Comparison of ENCODE assay signal across 20 cellular contexts in the genomic region with DNA sequence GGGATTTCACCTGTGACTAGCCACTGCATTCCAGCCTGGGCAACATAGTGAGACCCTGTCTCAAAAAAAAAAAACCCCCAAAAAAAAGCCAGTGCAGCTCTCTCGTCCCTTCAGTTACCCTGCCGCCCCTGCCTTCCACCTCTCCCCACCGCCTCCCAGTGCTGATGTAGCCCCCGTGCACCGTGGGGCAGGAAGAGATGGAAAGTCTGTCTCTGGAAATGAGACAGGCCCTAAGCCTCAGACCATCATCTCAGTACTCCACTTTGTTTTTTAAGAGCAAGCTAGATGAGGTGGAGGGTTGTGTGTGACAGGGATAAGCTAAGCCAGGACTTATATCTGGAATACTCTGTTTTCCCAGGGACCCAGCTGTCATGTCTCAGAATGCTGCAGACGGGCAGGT. TPM values are rescaled to one million over a fixed set of nuclear protein-coding genes. Genes with fewer than 3 reads are reported as not detected.
DNase-seq lines count a peak whose midpoint lies in the region; ATAC-seq and TF ChIP-seq lines count a peak whose summit lies in the region.
"Had no signal": no experiment of that assay in that cellular context is flagged by ENCODE, and none has a peak within 500 bp of the region (broad histone marks: within the 10 kb centered on the region; RNA-seq: fewer than 3 reads in every experiment).

No MANE protein-coding gene starts in this region.

- no peaks in the 10 kb centered on the region for H3K9me3 ChIP-seq in hepatocyte (ENCODE audit: low read depth)
- H3K9me3 ChIP-seq: colonic mucosa, psoas muscle had no signal

- no peak overlapping the region for H3K4me2 ChIP-seq in hepatocyte

- DNase-seq in activated naive CD4-positive, alpha-beta T cell treated with anti-CD3 and anti-CD28 coated beads, Interleukin-2, amount 50 U/mL, for 72 hours (ENCODE audit: low spot score in 2 of 2) = peak in 1 of 2 donors; percentile 13
- DNase-seq in activated naive CD4-positive, alpha-beta T cell treated with Interleukin-2 at 50 U/mL for 16 hours = no peak
- no peak for DNase-seq in activated T-helper 1 cell treated with anti-CD3 and anti-CD28 coated beads, Interleukin-12 subunit alpha, Interleukin-12 subunit beta, Interleukin-2, Interleukin-4 antibody, amounts not matched to agents 30 ng/mL and 10 ng/mL and 1 ng/mL, durations not matched to agents 14 hours and 24 hours and 36 hours (ENCODE audit: low spot score)
- no peak for DNase-seq in hepatocyte (ENCODE audit: low spot score)
- DNase-seq in RKO (ENCODE audit: low spot score) = no peak
- DNase-seq in A172 (ENCODE audit: low spot score) = no peak
- DNase-seq: CD8-positive, alpha-beta memory T cell; colonic mucosa; foreskin melanocyte; H7; NCI-H1417; NCI-H524; OCI-M1; psoas muscle; stimulated activated CD4-positive, alpha-beta T cell treated with anti-CD3 and anti-CD28 coated beads, Interleukin-4, amount 100 ng/mL, for 1 hour; T-helper 17 cell had no signal

- no peaks in the 10 kb centered on the region for H3K27me3 ChIP-seq in hepatocyte
- H3K27me3 ChIP-seq: colonic mucosa had no signal

- H3K79me2 ChIP-seq in hepatocyte = peaks cover 57% of the 10 kb centered on the region

- peaks cover 3% of the 10 kb centered on the region for H4K20me1 ChIP-seq in hepatocyte (ENCODE audit: insufficient read depth, poor library complexity, severe bottlenecking)

- H3K9me3 Mint-ChIP-seq in activated naive CD4-positive, alpha-beta T cell treated with anti-CD3 and anti-CD28 coated beads, Interleukin-2, amount 50 U/mL, for 72 hours = no peaks in the 10 kb centered on the region
- H3K9me3 Mint-ChIP-seq in activated T-helper 1 cell treated with anti-CD3 and anti-CD28 coated beads, Interleukin-12 subunit alpha, Interleukin-12 subunit beta, Interleukin-2, Interleukin-4 antibody, amounts not matched to agents 30 ng/mL and 10 ng/mL and 1 ng/mL, durations not matched to agents 14 hours and 24 hours and 36 hours = no peaks in the 10 kb centered on the region
- H3K9me3 Mint-ChIP-seq: CD8-positive, alpha-beta memory T cell had no signal

- H3K36me3 ChIP-seq in hepatocyte (replicated peaks; ENCODE audit: insufficient read depth, low read depth) = no peaks in the 10 kb centered on the region
- H3K36me3 ChIP-seq: colonic mucosa had no signal

- WGBS in hepatocyte (ENCODE audit: low lambda C conversion rate, missing lambda C conversion rate) = 77% methylated on average over 6 of the region's 6 CpGs

- H3K27ac ChIP-seq in hepatocyte (peak overlapping the region; percentile 40), temporal lobe (ENCODE audit: low read depth, low read length) (peak overlapping the region; percentile 34)
- H3K27ac ChIP-seq: colonic mucosa, psoas muscle, skin epidermis, VCaP had no signal

- no peak overlapping the region for H3K4me3 Mint-ChIP-seq in activated T-helper 1 cell treated with anti-CD3 and anti-CD28 coated beads, Interleukin-12 subunit alpha, Interleukin-12 subunit beta, Interleukin-2, Interleukin-4 antibody, amounts not matched to agents 30 ng/mL and 10 ng/mL and 1 ng/mL, durations not matched to agents 14 hours and 24 hours and 36 hours
- H3K4me3 Mint-ChIP-seq: CD8-positive, alpha-beta memory T cell; neural crest cell; T-helper 17 cell had no signal

- no peak overlapping the region for H2AFZ ChIP-seq in hepatocyte

- no peak overlapping the region for H3K4me3 ChIP-seq in hepatocyte
- H3K4me3 ChIP-seq: colonic mucosa, psoas muscle, skin epidermis had no signal

- TF ChIP-seq CTCF in hepatocyte (IDR thresholded peaks at IDR 0.05; ENCODE audit: poor library complexity) = no peak

- no peaks in the 10 kb centered on the region for H3K36me3 Mint-ChIP-seq in activated naive CD4-positive, alpha-beta T cell treated with anti-CD3 and anti-CD28 coated beads, Interleukin-2, amount 50 U/mL, for 72 hours
- H3K36me3 Mint-ChIP-seq in activated T-helper 1 cell treated with anti-CD3 and anti-CD28 coated beads, Interleukin-12 subunit alpha, Interleukin-12 subunit beta, Interleukin-2, Interleukin-4 antibody, amounts not matched to agents 30 ng/mL and 10 ng/mL and 1 ng/mL, durations not matched to agents 14 hours and 24 hours and 36 hours (ENCODE audit: low read depth) = no peaks in the 10 kb centered on the region
- H3K36me3 Mint-ChIP-seq: CD8-positive, alpha-beta memory T cell had no signal

- H3K27ac Mint-ChIP-seq in activated naive CD4-positive, alpha-beta T cell treated with anti-CD3 and anti-CD28 coated beads, Interleukin-2, amount 50 U/mL, for 72 hours = peak overlapping the region; percentile 59 to 82
- H3K27ac Mint-ChIP-seq in activated T-helper 1 cell treated with anti-CD3 and anti-CD28 coated beads, Interleukin-12 subunit alpha, Interleukin-12 subunit beta, Interleukin-2, Interleukin-4 antibody, amounts not matched to agents 30 ng/mL and 10 ng/mL and 1 ng/mL, durations not matched to agents 14 hours and 24 hours and 36 hours = peak overlapping the region; percentile 18
- H3K27ac Mint-ChIP-seq: T-helper 17 cell had no signal

- H3K27me3 Mint-ChIP-seq in activated T-helper 1 cell treated with anti-CD3 and anti-CD28 coated beads, Interleukin-12 subunit alpha, Interleukin-12 subunit beta, Interleukin-2, Interleukin-4 antibody, amounts not matched to agents 30 ng/mL and 10 ng/mL and 1 ng/mL, durations not matched to agents 14 hours and 24 hours and 36 hours (ENCODE audit: insufficient read depth) = peaks cover 7% of the 10 kb centered on the region

- peaks cover 17% of the 10 kb centered on the region for H3K4me1 Mint-ChIP-seq in activated T-helper 1 cell treated with anti-CD3 and anti-CD28 coated beads, Interleukin-12 subunit alpha, Interleukin-12 subunit beta, Interleukin-2, Interleukin-4 antibody, amounts not matched to agents 30 ng/mL and 10 ng/mL and 1 ng/mL, durations not matched to agents 14 hours and 24 hours and 36 hours (ENCODE audit: low read depth)
- H3K4me1 Mint-ChIP-seq: CD8-positive, alpha-beta memory T cell; neural crest cell had no signal

- ATAC-seq in activated naive CD4-positive, alpha-beta T cell treated with anti-CD3 and anti-CD28 coated beads, Interleukin-2, amount 50 U/mL, for 72 hours = peak; percentile 54 to 64
- ATAC-seq: psoas muscle had no signal

- intact Hi-C loops in activated T-helper 1 cell treated with anti-CD3 and anti-CD28 coated beads, Interleukin-12 subunit alpha, Interleukin-12 subunit beta, Interleukin-2, Interleukin-4 antibody, amounts not matched to agents 30 ng/mL and 10 ng/mL and 1 ng/mL, durations not matched to agents 14 hours and 24 hours and 36 hours (cut with micrococcal nuclease) = no loop called here

- H3K9me2 ChIP-seq in hepatocyte (replicated peaks; ENCODE audit: insufficient read depth) = no peaks in the 10 kb centered on the region

- H3K4me1 ChIP-seq in hepatocyte (ENCODE audit: insufficient read depth) = peaks cover 13% of the 10 kb centered on the region
- H3K4me1 ChIP-seq: colonic mucosa, psoas muscle had no signal

RNA-seq across cellular contexts. Expression of a gene that starts 32.0 kb away (rescaled TPM):
- total RNA-seq in activated naive CD4-positive, alpha-beta T cell treated with anti-CD3 and anti-CD28 coated beads, Interleukin-2, amount 50 U/mL, for 72 hours = 1 to 10 TPM; 1.0 to 1.1 TPM
- 1.3 and 1.9 TPM in 2 replicates for total RNA-seq in activated T-helper 1 cell treated with anti-CD3 and anti-CD28 coated beads, Interleukin-12 subunit alpha, Interleukin-12 subunit beta, Interleukin-2, Interleukin-4 antibody, amounts not matched to agents 30 ng/mL and 10 ng/mL and 1 ng/mL, durations not matched to agents 14 hours and 24 hours and 36 hours
- total RNA-seq in hepatocyte (27.0 and 29.6 TPM in 2 replicates), temporal lobe (3.7 TPM)
- polyA plus RNA-seq in hepatocyte = 15.0 and 16.4 TPM in 2 replicates
- 0.10 and 0.62 TPM in 2 replicates for total RNA-seq in A172 (2014; rRNA removed; shearing (Covaris generic))

RNA-seq across cellular contexts. Expression of a gene that starts 46.4 kb away (rescaled TPM):
- 100 to 1,000 TPM in 1 of 2 donors, 10 to 100 TPM in 1; 70.2 to 136 TPM for total RNA-seq in activated naive CD4-positive, alpha-beta T cell treated with anti-CD3 and anti-CD28 coated beads, Interleukin-2, amount 50 U/mL, for 72 hours
- total RNA-seq in activated T-helper 1 cell treated with anti-CD3 and anti-CD28 coated beads, Interleukin-12 subunit alpha, Interleukin-12 subunit beta, Interleukin-2, Interleukin-4 antibody, amounts not matched to agents 30 ng/mL and 10 ng/mL and 1 ng/mL, durations not matched to agents 14 hours and 24 hours and 36 hours = 120 and 126 TPM in 2 replicates
- total RNA-seq in hepatocyte (29.9 and 44.3 TPM in 2 replicates), temporal lobe (66.9 TPM)
- 7.7 and 9.3 TPM in 2 replicates for polyA plus RNA-seq in hepatocyte
- 60.8 and 97.1 TPM in 2 replicates for total RNA-seq in A172 (2014; rRNA removed; shearing (Covaris generic))
